25 cellular contexts compared by ENCODE assay signal in genomic region chr13:25771208-25771607, GRCh38.
DNase-seq lines count a peak whose midpoint lies in the region; ATAC-seq and TF ChIP-seq lines count a peak whose summit lies in the region.
"Had no signal": no experiment of that assay in that cellular context is flagged by ENCODE, and none has a peak within 500 bp of the region (broad histone marks: within the 10 kb centered on the region; RNA-seq: fewer than 3 reads in every experiment).

No MANE protein-coding gene starts in this region.

- H3K4me3 Mint-ChIP-seq in GM23338: no peak overlapping the region
- no peak overlapping the region for H3K4me3 Mint-ChIP-seq in osteocyte (ENCODE audit: unreplicated experiment)
- H3K4me3 Mint-ChIP-seq: activated naive CD8-positive, alpha-beta T cell treated with anti-CD3 and anti-CD28 coated beads, Interleukin-2, amount 50 U/mL, for 24 hours; CD4-positive, alpha-beta T cell had no signal

- H3K4me1 ChIP-seq in GM23338 (ENCODE audit: insufficient read depth): peaks cover 26% of the 10 kb centered on the region
- H3K4me1 ChIP-seq in tibial nerve: no peaks in the 10 kb centered on the region
- H3K4me1 ChIP-seq in gastroesophageal sphincter: no peaks in the 10 kb centered on the region
- H3K4me1 ChIP-seq: Peyer's patch, prostate gland, vagina had no signal

- WGBS in tibial nerve, 2 donors: 73 to 77% methylated on average over 4 of the region's 4 CpGs
- 47 to 80% methylated on average over 1 to 4 of the region's 4 CpGs for WGBS in gastroesophageal sphincter (ENCODE audit: low coverage in 1 of 2), 2 donors

- H3F3A ChIP-seq in GM23338 (replicated peaks; ENCODE audit: low read depth): no peaks in the 10 kb centered on the region

- H3K27ac Mint-ChIP-seq in GM23338 (no peak overlapping the region), osteocyte (ENCODE audit: unreplicated experiment) (peak overlapping the region; percentile 96)
- H3K27ac Mint-ChIP-seq: activated naive CD8-positive, alpha-beta T cell treated with anti-CD3 and anti-CD28 coated beads, Interleukin-2, amount 50 U/mL, for 24 hours; CD4-positive, alpha-beta T cell had no signal

- no peak overlapping the region for H2AFZ ChIP-seq in GM23338

- H3K27me3 ChIP-seq in GM23338 (ENCODE audit: insufficient read depth) (no peaks in the 10 kb centered on the region), tibial nerve (no peaks in the 10 kb centered on the region), gastroesophageal sphincter (no peaks in the 10 kb centered on the region)
- H3K27me3 ChIP-seq: cardiac muscle cell, Peyer's patch, vagina had no signal

- H3K36me3 Mint-ChIP-seq in GM23338 (ENCODE audit: low read depth) (no peaks in the 10 kb centered on the region; the same call in 2 of the 3 replicates), osteocyte (ENCODE audit: unreplicated experiment) (no peaks in the 10 kb centered on the region)

- H3K27me3 Mint-ChIP-seq in GM23338 (ENCODE audit: insufficient read depth, low read depth, poor library complexity): peaks cover 6% of the 10 kb centered on the region
- no peaks in the 10 kb centered on the region for H3K27me3 Mint-ChIP-seq in osteocyte (ENCODE audit: unreplicated experiment)
- H3K27me3 Mint-ChIP-seq: CD4-positive, alpha-beta T cell had no signal

- intact Hi-C loops in left colon (cut with DNase I, micrococcal nuclease): no loop called here

- TF ChIP-seq EP300 in tibial nerve (IDR thresholded peaks at IDR 0.05) (no peak), gastroesophageal sphincter (IDR thresholded peaks at IDR 0.05) (no peak)

- H3K9me3 Mint-ChIP-seq in GM23338 (no peaks in the 10 kb centered on the region), osteocyte (ENCODE audit: unreplicated experiment) (no peaks in the 10 kb centered on the region)
- H3K9me3 Mint-ChIP-seq: CD4-positive, alpha-beta T cell had no signal

- H3K4me3 ChIP-seq in GM23338 (no peak overlapping the region), epithelial cell of esophagus (ENCODE audit: low read length) (no peak overlapping the region), tibial nerve (no peak overlapping the region), gastroesophageal sphincter (no peak overlapping the region)
- H3K4me3 ChIP-seq: cardiac muscle cell, mucosa of descending colon, Peyer's patch, prostate gland, vagina had no signal

- H3K4me1 Mint-ChIP-seq in GM23338 (peaks cover 31% of the 10 kb centered on the region), osteocyte (ENCODE audit: unreplicated experiment) (peaks cover 60% of the 10 kb centered on the region)
- H3K4me1 Mint-ChIP-seq: activated naive CD8-positive, alpha-beta T cell treated with anti-CD3 and anti-CD28 coated beads, Interleukin-2, amount 50 U/mL, for 24 hours had no signal

- TF ChIP-seq POLR2A in tibial nerve (IDR thresholded peaks at IDR 0.05): no peak
- no peak for TF ChIP-seq POLR2A in gastroesophageal sphincter (IDR thresholded peaks at IDR 0.05)

- no peaks in the 10 kb centered on the region for H4K20me1 ChIP-seq in GM23338 (replicated peaks; ENCODE audit: insufficient read depth)

- ATAC-seq in GM23338 (no peak), left colon (no peak), gastroesophageal sphincter (no peak)
- ATAC-seq: activated naive CD8-positive, alpha-beta T cell treated with anti-CD3 and anti-CD28 coated beads, Interleukin-2, amount 50 U/mL, for 24 hours; HepG2; mucosa of descending colon had no signal

- no peaks in the 10 kb centered on the region for H3K36me3 ChIP-seq in GM23338 (ENCODE audit: insufficient read depth)
- no peaks in the 10 kb centered on the region for H3K36me3 ChIP-seq in tibial nerve
- no peaks in the 10 kb centered on the region for H3K36me3 ChIP-seq in gastroesophageal sphincter
- H3K36me3 ChIP-seq: cardiac muscle cell, Peyer's patch, prostate gland, vagina had no signal

- H3K9me2 ChIP-seq in GM23338 (ENCODE audit: insufficient read depth): no peaks in the 10 kb centered on the region
- H3K9me2 ChIP-seq: SK-N-SH had no signal

- H3K9me3 ChIP-seq in tibial nerve (no peaks in the 10 kb centered on the region), gastroesophageal sphincter (no peaks in the 10 kb centered on the region)
- H3K9me3 ChIP-seq: mucosa of descending colon, Peyer's patch, prostate gland, SK-N-SH, vagina had no signal

- DNase-seq in GM23338 (ENCODE audit: low spot score) (no peak), NCI-H226 (peak; percentile 61), epithelial cell of esophagus (ENCODE audit: low read depth) (peak; percentile 84), osteocyte (ENCODE audit: extremely low spot score, unreplicated experiment) (no peak), tibial nerve (ENCODE audit: low spot score in 2 of 2) (no peak), left colon (no peak)
- DNase-seq: activated CD4-positive, alpha-beta T cell treated with anti-CD3 and anti-CD28 coated beads, Interleukin-2, amount 50 U/mL, for 48 hours; activated CD4-positive, CD25-positive, alpha-beta regulatory T cell; activated effector memory CD4-positive, alpha-beta T cell treated with anti-CD3 and anti-CD28 coated beads, Interleukin-2, amount 50 U/mL, for 16 hours; activated naive CD8-positive, alpha-beta T cell treated with anti-CD3 and anti-CD28 coated beads, Interleukin-2, amount 50 U/mL, for 24 hours; CD4-positive, alpha-beta T cell; dermis blood vessel endothelial cell; mucosa of descending colon; NCI-H1105 treated with DMSO at 0.1 percent for 48 hours; NCI-H2081 treated with DMSO at 0.1 percent for 48 hours; NCI-H524; NK-92 treated with Interleukin-12 subunit alpha and Interleukin-12 subunit beta, amount 100 ng/mL, for 24 hours; Peyer's patch; SK-N-SH; T-helper 9 cell had no signal

- TF ChIP-seq CTCF in GM23338 (conservative IDR thresholded peaks at IDR 0.05; ENCODE audit: low read depth in 2 of 2) (no peak), epithelial cell of esophagus (IDR thresholded peaks at IDR 0.05; ENCODE audit: insufficient read depth, low read depth, low read length, missing control alignments) (no peak), osteocyte (IDR thresholded peaks at IDR 0.05) (no peak), tibial nerve (IDR thresholded peaks at IDR 0.05) (no peak), gastroesophageal sphincter (IDR thresholded peaks at IDR 0.05) (no peak)

- H3K79me2 ChIP-seq in GM23338 (replicated peaks; ENCODE audit: insufficient read depth): no peaks in the 10 kb centered on the region

- H3K27ac ChIP-seq in GM23338 (ENCODE audit: low read depth) (no peak overlapping the region), tibial nerve (no peak overlapping the region), gastroesophageal sphincter (no peak overlapping the region)
- H3K27ac ChIP-seq: cardiac muscle cell, Peyer's patch, prostate gland, vagina had no signal

- peak overlapping the region; percentile 67; the same call in 1 of the 2 replicates for H3K4me2 ChIP-seq in GM23338
- H3K4me2 ChIP-seq: SK-N-SH had no signal

TF ChIP-seq in GM23338, 12 proteins besides CTCF, POLR2A, EP300 and RAD21 (continues in another document):
- no peak for TF ChIP-seq ZNF114 (CRISPR knock-in tag; IDR thresholded peaks at IDR 0.05)
- no peak for TF ChIP-seq CREB1 (CRISPR knock-in tag; IDR thresholded peaks at IDR 0.05; ENCODE audit: low read depth)
- no peak for TF ChIP-seq REST (IDR thresholded peaks at IDR 0.05; ENCODE audit: unreplicated experiment)
- TF ChIP-seq STAT1 (IDR thresholded peaks at IDR 0.05; ENCODE audit: unreplicated experiment): no peak
- TF ChIP-seq JUNB (IDR thresholded peaks at IDR 0.05; ENCODE audit: unreplicated experiment): no peak
- TF ChIP-seq ETS1 (IDR thresholded peaks at IDR 0.05): no peak
- TF ChIP-seq NANOG (IDR thresholded peaks at IDR 0.05; ENCODE audit: borderline replicate concordance): no peak
- no peak for TF ChIP-seq EZH2 (IDR thresholded peaks at IDR 0.05; ENCODE audit: low read depth, unreplicated experiment)

Comparison
In these comparisons a context has a peak if more than half of its experiments do, and no peak if none do; other contexts are left out.
1. DNase-seq: peak in NCI-H226 (single experiment) and epithelial cell of esophagus (single experiment); none in GM23338 (single experiment), osteocyte (single experiment), tibial nerve (0 of 2) and left colon (0 of 2).